Comparison of ENCODE assay signal across 8 cellular contexts in the genomic region with DNA sequence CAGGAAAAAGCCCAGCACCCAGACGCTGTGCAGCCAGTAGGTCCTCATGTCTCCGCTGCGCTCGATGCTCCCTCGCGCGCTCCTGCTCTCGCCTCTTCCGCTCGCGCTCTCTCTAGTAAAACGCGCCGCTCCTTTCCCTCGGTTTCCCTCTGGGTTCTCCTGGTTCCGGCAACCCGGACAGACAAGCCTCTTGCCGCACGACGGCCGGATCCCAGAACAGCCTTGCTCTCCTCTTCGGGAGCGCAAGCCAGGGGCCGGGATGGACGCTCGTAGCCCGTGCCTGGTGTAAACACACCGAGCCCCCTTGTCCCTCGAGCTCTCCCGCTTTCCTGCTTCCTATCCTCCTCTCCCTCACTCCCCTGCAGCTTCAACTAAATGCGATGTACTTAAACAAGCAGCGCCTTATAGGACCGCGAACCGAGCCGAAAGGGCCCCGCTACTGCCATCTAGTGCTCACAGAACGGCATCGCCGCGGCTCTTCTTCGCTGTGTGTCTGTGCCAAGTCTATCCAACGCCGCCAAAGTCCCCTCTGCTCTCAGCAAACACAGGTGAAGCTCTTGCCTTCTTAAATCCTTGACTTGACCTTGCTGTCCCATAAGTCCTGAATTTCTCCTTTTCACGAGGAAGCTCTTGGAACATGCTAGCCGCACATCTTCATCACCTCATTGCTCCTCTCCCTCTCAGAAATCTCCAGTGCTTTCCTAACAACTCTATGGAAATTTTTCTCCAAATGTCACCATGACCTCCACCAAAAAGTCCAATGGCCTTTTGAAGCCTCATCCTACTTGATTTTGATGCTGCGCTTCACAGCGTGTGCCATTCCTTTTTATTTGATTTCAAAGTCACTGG.
DNase-seq lines count a peak whose midpoint lies in the region; ATAC-seq and TF ChIP-seq lines count a peak whose summit lies in the region.

No MANE protein-coding gene starts in this region.

- H3K4me3 ChIP-seq in SK-N-MC = peak overlapping the region; percentile 58
- peak overlapping the region; percentile 14 to 51 (median 43) for H3K4me3 ChIP-seq in mammary epithelial cell (replicated peaks in 1 of 3; ENCODE audit: insufficient read depth in 1 of 3, low read depth in 2 of 3, low read length in 3 of 3)
- H3K4me3 ChIP-seq in iPS-18c (ENCODE audit: insufficient read depth, low read depth, low read length) = peak overlapping the region; percentile 67
- peak overlapping the region; percentile 50 for H3K4me3 ChIP-seq in skeletal muscle cell (ENCODE audit: low read depth, low read length)

- CTCF ChIA-PET in mammary epithelial cell (lab: Charles Lee; ENCODE audit: low non-redundant PET) = interaction anchor here (0.6 kb wide), 1 partner anchor 936 kb away, joined by 4 read pairs; no protein-coding TSS in a partner anchor

- no peaks in the 10 kb centered on the region for H3K79me2 ChIP-seq in mammary epithelial cell (ENCODE audit: insufficient read depth, low read length)

- no peak overlapping the region for H3K9ac ChIP-seq in SK-N-MC (ENCODE audit: insufficient read length)
- no peak overlapping the region for H3K9ac ChIP-seq in mammary epithelial cell (ENCODE audit: insufficient read depth, low read length)

- 19% methylated on average over 15 of the region's 48 CpGs for WGBS in mammary epithelial cell (ENCODE audit: low coverage, missing lambda C conversion rate)

- peaks cover 11% of the 10 kb centered on the region for H3K27me3 ChIP-seq in mammary epithelial cell (ENCODE audit: insufficient read depth, low read length)

- peak overlapping the region; percentile 86 for H2AFZ ChIP-seq in mammary epithelial cell (ENCODE audit: low read depth, low read length)

- H3K9me3 ChIP-seq in SK-N-MC (ENCODE audit: low read depth, low read length) = no peaks in the 10 kb centered on the region
- H3K9me3 ChIP-seq in mammary epithelial cell (replicated peaks; ENCODE audit: insufficient read depth, low read length) = no peaks in the 10 kb centered on the region
- no peaks in the 10 kb centered on the region for H3K9me3 ChIP-seq in iPS-18c (ENCODE audit: control insufficient read depth, insufficient read depth, low read length)

- dilution Hi-C loops in mammary epithelial cell (cut with HindIII; ENCODE audit: low sequenced_read_pairs) = no loop called here

- no peaks in the 10 kb centered on the region for H4K20me1 ChIP-seq in mammary epithelial cell (ENCODE audit: insufficient read depth, low read length)

- peak; percentile 64 for DNase-seq in activated CD8-positive, alpha-beta memory T cell treated with anti-CD3 and anti-CD28 coated beads for 24 hours
- DNase-seq in activated CD8-positive, alpha-beta memory T cell treated with anti-CD3 and anti-CD28 coated beads, Interleukin-2, amount 50 U/mL, for 4 hours = no peak
- peak; percentile 56 for DNase-seq in NCI-H1048 (lab: John Stamatoyannopoulos, UW)
- DNase-seq in SK-N-MC (ENCODE audit: low read depth, low spot score) = peak; percentile 51
- DNase-seq in mammary epithelial cell = peak; percentile 50
- DNase-seq in skeletal muscle cell (ENCODE audit: low read depth) = peak; percentile 30

- intact Hi-C loops in mammary epithelial cell (cut with micrococcal nuclease) = loop anchor here (1.0 to 5.0 kb wide), 2 partner anchors 631 to 1225 kb away; no protein-coding TSS in a partner anchor

- ATAC-seq in HG02798 (IDR thresholded peaks at IDR 0.05; ENCODE audit: poor library complexity, unreplicated experiment) = peak; percentile 94

- peak; percentile 91 to 97 for TF ChIP-seq CTCF in mammary epithelial cell (conservative IDR thresholded peaks at IDR 0.05 in 1 of 2, IDR thresholded peaks at IDR 0.05 in 1 of 2; ENCODE audit: extremely low read depth in 1 of 2, insufficient read depth in 1 of 2, low read depth in 1 of 2, low read length in 2 of 2)

- H3K4me1 ChIP-seq in mammary epithelial cell (ENCODE audit: insufficient read depth, low read length) = peaks cover 10% of the 10 kb centered on the region

- no peak overlapping the region for H3K27ac ChIP-seq in SK-N-MC
- no peak overlapping the region for H3K27ac ChIP-seq in mammary epithelial cell (ENCODE audit: insufficient read depth, low read depth, low read length)

- H3K36me3 ChIP-seq in SK-N-MC (ENCODE audit: insufficient read depth, low read length) (no peaks in the 10 kb centered on the region), mammary epithelial cell (ENCODE audit: insufficient read depth, low read length) (no peaks in the 10 kb centered on the region)

- peak overlapping the region; percentile 84 for H3K4me2 ChIP-seq in mammary epithelial cell (ENCODE audit: insufficient read depth, low read depth, low read length)

- no TSS peak for BruUV-seq in mammary epithelial cell (replicated peaks; lab: Mats Ljungman, UMichigan)

- in situ Hi-C loops in mammary epithelial cell (cut with MboI; ENCODE audit: low sequenced_read_pairs in 2 of 2) = no loop called here
